In the genomic region with DNA sequence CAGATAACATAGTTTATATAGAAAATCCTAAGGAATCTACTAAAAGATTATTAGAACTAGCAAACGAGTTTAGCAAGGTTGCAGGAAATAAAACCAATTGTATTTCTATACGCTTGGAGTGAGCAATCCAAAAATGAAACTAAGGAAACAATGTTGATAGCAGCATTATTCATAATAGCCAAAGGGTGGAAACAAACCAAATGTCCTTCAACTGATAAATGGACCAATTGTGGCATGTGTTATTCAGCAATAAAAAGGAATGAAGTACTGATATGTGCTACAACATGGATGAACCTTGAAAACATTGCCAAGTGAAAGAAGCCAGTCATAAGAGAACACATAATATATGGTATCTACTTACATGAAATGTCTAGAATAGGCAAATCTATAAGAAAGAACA, we compare ENCODE assay signal across 19 cellular contexts.
"Had no signal": no experiment of that assay in that cellular context is flagged by ENCODE, and none has a peak within 500 bp of the region (broad histone marks: within the 10 kb centered on the region; RNA-seq: fewer than 3 reads in every experiment).

No MANE protein-coding gene starts in this region.

- H3K36me3 ChIP-seq: adrenal gland had no signal

- H3K9ac ChIP-seq: SK-N-SH had no signal

- H3K4me3 Mint-ChIP-seq: activated CD4-positive, alpha-beta T cell treated with anti-CD3 and anti-CD28 coated beads, Interleukin-2, amount 10 ng/mL, durations not matched to agents 7 days and 5 days; activated naive CD8-positive, alpha-beta T cell; activated T-cell treated with anti-CD3 and anti-CD28 coated beads, Interleukin-2, amount 50 U/mL, for 24 hours; naive thymus-derived CD8-positive, alpha-beta T cell; stimulated activated naive CD8-positive, alpha-beta T cell treated with anti-CD3 and anti-CD28 coated beads, Interleukin-15, amount 100 ng/mL, for 72 hours had no signal

- H3K27ac Mint-ChIP-seq: activated CD4-positive, alpha-beta T cell treated with anti-CD3 and anti-CD28 coated beads, Interleukin-2, amount 10 ng/mL, durations not matched to agents 7 days and 5 days; activated naive CD8-positive, alpha-beta T cell; activated T-cell treated with anti-CD3 and anti-CD28 coated beads, Interleukin-2, amount 50 U/mL, for 24 hours; activated T-helper 2 cell treated with anti-CD3 and anti-CD28 coated beads, Interferon-gamma antibody, Interleukin-2, Interleukin-4, amounts not matched to agents 10 μg/mL and 5 μg/mL and 100 μg/mL, durations not matched to agents 14 hours and 24 hours and 36 hours; naive thymus-derived CD8-positive, alpha-beta T cell; stimulated activated naive CD8-positive, alpha-beta T cell treated with anti-CD3 and anti-CD28 coated beads, Interleukin-15, amount 100 ng/mL, for 72 hours had no signal

- H3K4me3 ChIP-seq: adrenal gland, heart right ventricle, lower lobe of right lung, psoas muscle, right atrium auricular region, tibial artery had no signal

- H3K9me3 Mint-ChIP-seq: activated CD4-positive, alpha-beta T cell treated with anti-CD3 and anti-CD28 coated beads, Interleukin-2, amount 10 ng/mL, durations not matched to agents 7 days and 5 days; activated T-cell treated with anti-CD3 and anti-CD28 coated beads, Interleukin-2, amount 50 U/mL, for 24 hours; activated T-helper 2 cell treated with anti-CD3 and anti-CD28 coated beads, Interferon-gamma antibody, Interleukin-2, Interleukin-4, amounts not matched to agents 10 μg/mL and 5 μg/mL and 100 μg/mL, durations not matched to agents 14 hours and 24 hours and 36 hours; naive thymus-derived CD8-positive, alpha-beta T cell; stimulated activated naive CD8-positive, alpha-beta T cell treated with anti-CD3 and anti-CD28 coated beads, Interleukin-15, amount 100 ng/mL, for 72 hours had no signal

- H3K4me2 ChIP-seq: SK-N-SH had no signal

- H3K27me3 ChIP-seq: adrenal gland, heart right ventricle, right atrium auricular region, tibial artery had no signal

- H3K4me1 ChIP-seq: lower lobe of right lung, psoas muscle, right atrium auricular region, tibial artery had no signal

- H3K9me3 ChIP-seq: adrenal gland, heart right ventricle, lower lobe of right lung, psoas muscle, right atrium auricular region, SK-N-SH, tibial artery had no signal

- H3K27me3 Mint-ChIP-seq: activated CD4-positive, alpha-beta T cell treated with anti-CD3 and anti-CD28 coated beads, Interleukin-2, amount 10 ng/mL, durations not matched to agents 7 days and 5 days; activated naive CD8-positive, alpha-beta T cell; activated T-cell treated with anti-CD3 and anti-CD28 coated beads, Interleukin-2, amount 50 U/mL, for 24 hours; naive thymus-derived CD8-positive, alpha-beta T cell; stimulated activated naive CD8-positive, alpha-beta T cell treated with anti-CD3 and anti-CD28 coated beads, Interleukin-15, amount 100 ng/mL, for 72 hours had no signal

- H3K27ac ChIP-seq: adrenal gland, heart right ventricle, lower lobe of right lung, psoas muscle, right atrium auricular region, tibial artery, VCaP had no signal

- DNase-seq: activated CD4-positive, alpha-beta T cell treated with anti-CD3 and anti-CD28 coated beads, Interleukin-2, amount 10 ng/mL, durations not matched to agents 7 days and 5 days; activated CD8-positive, alpha-beta memory T cell treated with anti-CD3 and anti-CD28 coated beads, Interleukin-2, amount 50 U/mL, for 4 hours; activated naive CD4-positive, alpha-beta T cell; activated T-cell treated with anti-CD3 and anti-CD28 coated beads, Interleukin-2, amount 50 U/mL, for 24 hours; adrenal gland; cortex of kidney; erythroblast; heart right ventricle; lower lobe of right lung; naive thymus-derived CD8-positive, alpha-beta T cell; psoas muscle; SK-N-SH; stimulated activated CD4-positive, alpha-beta T cell treated with anti-CD3 and anti-CD28 coated beads, Interleukin-1b, Interleukin-23, amount 100 ng/mL, for 48 hours; stimulated activated naive CD8-positive, alpha-beta T cell treated with anti-CD3 and anti-CD28 coated beads, Interleukin-15, amount 100 ng/mL, for 72 hours; tibial artery had no signal

- H3K4me1 Mint-ChIP-seq: stimulated activated naive CD8-positive, alpha-beta T cell treated with anti-CD3 and anti-CD28 coated beads, Interleukin-15, amount 100 ng/mL, for 72 hours had no signal

- H3K9me2 ChIP-seq: SK-N-SH had no signal
